ENCODE assay signal across 8 cellular contexts in genomic region chr10:42783181-42783549, GRCh38. TPM values are rescaled to one million over a fixed set of nuclear protein-coding genes. Genes with fewer than 3 reads are reported as not detected.
A peak's percentile ranks its signal among the peaks of the same experiment; 100 is the strongest.
DNase-seq lines count a peak whose midpoint lies in the region; ATAC-seq and TF ChIP-seq lines count a peak whose summit lies in the region.

No MANE protein-coding gene starts in this region.

- DNase-seq in NOMO-1 treated with DMSO at 0.1 percent for 48 hours (lab: John Stamatoyannopoulos, UW; ENCODE audit: unreplicated experiment) = peak; percentile 6
- DNase-seq in NOMO-1 (lab: John Stamatoyannopoulos, UW; ENCODE audit: unreplicated experiment in 2 of 2) = no peak
- DNase-seq in activated B cell treated with CpG ODN at 0.5 μM for 24 hours = no peak
- DNase-seq in epithelial cell of proximal tubule (ENCODE audit: low read depth) = peak; percentile 52
- no peak for DNase-seq in NCI-H128 (lab: John Stamatoyannopoulos, UW; ENCODE audit: unreplicated experiment)

- ATAC-seq in activated B cell treated with CpG ODN at 0.5 μM for 24 hours (ENCODE audit: low read depth) = no peak
- ATAC-seq in GM21526 (IDR thresholded peaks at IDR 0.05; ENCODE audit: low FRiP score, unreplicated experiment) = no peak

- H3K9me3 ChIP-seq in KOPT-K1 (ENCODE audit: insufficient read depth, low read length, poor library complexity, severe bottlenecking) = no peaks in the 10 kb centered on the region

- peaks cover 40% of the 10 kb centered on the region for H3K36me3 ChIP-seq in KOPT-K1 (ENCODE audit: insufficient read depth, low read length)

- H3K27ac ChIP-seq in KOPT-K1 (ENCODE audit: low read depth, low read length, poor library complexity, severe bottlenecking) = peak overlapping the region; percentile 82

- H3K27ac Mint-ChIP-seq in activated B cell treated with CpG ODN at 0.5 μM for 24 hours (peak overlapping the region; percentile 89), nephron (peak overlapping the region; percentile 89 to 94 (median 91))

- intact Hi-C loops in activated B cell treated with CpG ODN at 0.5 μM for 24 hours (cut with micrococcal nuclease) = loop anchor here (2.0 kb wide), 2 partner anchors 614 to 792 kb away; partner anchors contain the start of gene ZNF239

- peak overlapping the region; percentile 74 for H3K4me3 ChIP-seq in epithelial cell of proximal tubule (ENCODE audit: low read depth, low read length)

- CTCF ChIA-PET in activated B cell treated with CpG ODN at 0.5 μM for 24 hours (lab: Charles Lee) = no interaction called here

- TF ChIP-seq CTCF in activated B cell treated with CpG ODN at 0.5 μM for 24 hours (IDR thresholded peaks at IDR 0.05) (no peak), epithelial cell of proximal tubule (conservative IDR thresholded peaks at IDR 0.05; ENCODE audit: low read depth, low read length) (no peak), nephron (IDR thresholded peaks at IDR 0.05; ENCODE audit: unreplicated experiment in 3 of 3) (no peak)

- H3K27me3 Mint-ChIP-seq in activated B cell treated with CpG ODN at 0.5 μM for 24 hours (peaks cover 4% of the 10 kb centered on the region), nephron (ENCODE audit: low read depth) (peaks cover 13% of the 10 kb centered on the region)

- POLR2A ChIA-PET in activated B cell treated with CpG ODN at 0.5 μM for 24 hours (lab: Charles Lee) = interaction anchor here (1.3 to 1.8 kb wide), 5 partner anchors 12 to 231 kb away, joined by 3 to 12 read pairs (median 6); partner anchors contain the start of gene ZNF33B

- H3K4me1 Mint-ChIP-seq in activated B cell treated with CpG ODN at 0.5 μM for 24 hours (peaks cover 21% of the 10 kb centered on the region), nephron (peaks cover 6% of the 10 kb centered on the region)

- peaks cover 35% of the 10 kb centered on the region for H3K36me3 Mint-ChIP-seq in activated B cell treated with CpG ODN at 0.5 μM for 24 hours (ENCODE audit: low read depth)
- H3K36me3 Mint-ChIP-seq in nephron (ENCODE audit: low read depth) = peaks cover 24% of the 10 kb centered on the region

- H3K9me3 Mint-ChIP-seq in activated B cell treated with CpG ODN at 0.5 μM for 24 hours = no peaks in the 10 kb centered on the region
- no peaks in the 10 kb centered on the region for H3K9me3 Mint-ChIP-seq in nephron

- peak overlapping the region; percentile 98 for H3K4me3 Mint-ChIP-seq in activated B cell treated with CpG ODN at 0.5 μM for 24 hours
- peak overlapping the region; percentile 96 to 100 (median 97) for H3K4me3 Mint-ChIP-seq in nephron

RNA-seq across cellular contexts. Expression of gene BMS1, which starts 0.6 kb away (rescaled TPM):
- total RNA-seq in activated B cell treated with CpG ODN at 0.5 μM for 24 hours (24.6 and 25.1 TPM in 2 replicates), epithelial cell of proximal tubule (17.4 and 21.1 TPM in 2 replicates)

Comparison
In these comparisons a context has a peak if more than half of its experiments do, and no peak if none do; other contexts are left out.
1. DNase-seq: peak in NOMO-1 treated with DMSO at 0.1 percent for 48 hours (single experiment) and epithelial cell of proximal tubule (single experiment); none in NOMO-1 (0 of 2), activated B cell treated with CpG ODN at 0.5 μM for 24 hours (single experiment) and NCI-H128 (single experiment).